26 cellular contexts compared by ENCODE assay signal in the genomic region with DNA sequence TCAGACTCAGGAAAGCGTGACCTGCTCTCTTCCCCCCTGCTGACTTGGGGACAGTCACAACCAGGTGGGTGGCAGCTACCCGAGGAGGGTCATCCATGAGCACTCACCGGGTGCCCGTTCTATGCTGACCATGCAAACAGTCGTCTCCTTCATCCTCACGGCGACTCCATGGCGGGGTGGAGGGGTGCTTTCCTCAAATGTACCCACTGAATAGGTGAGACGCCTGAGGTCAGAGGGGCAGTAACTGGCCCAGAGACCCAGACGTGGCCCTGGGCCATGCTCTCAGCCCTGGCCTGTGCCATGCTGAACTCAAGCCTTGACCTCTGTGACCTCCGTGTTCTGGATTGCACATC.
"Had no signal": no experiment of that assay in that cellular context is flagged by ENCODE, and none has a peak within 500 bp of the region (broad histone marks: within the 10 kb centered on the region; RNA-seq: fewer than 3 reads in every experiment).

No MANE protein-coding gene starts in this region.

- H3K4me1 ChIP-seq: gastrocnemius medialis, left lung, psoas muscle, sigmoid colon, tibial nerve, upper lobe of left lung, uterus had no signal

- DNase-seq: effector CD8-positive, alpha-beta T cell; endodermal cell; foreskin fibroblast; gastrocnemius medialis; left cardiac atrium; left lung; mesenchymal stem cell; mucosa of descending colon; naive B cell; psoas muscle; right cardiac atrium; stimulated activated CD4-positive, alpha-beta T cell treated with anti-CD3 and anti-CD28 coated beads, Interleukin-2, amount 100 ng/mL, for 24 hours; stimulated activated CD4-positive, alpha-beta T cell treated with anti-CD3 and anti-CD28 coated beads, Interleukin-4, amount 100 ng/mL, for 24 hours; stimulated activated naive CD4-positive, alpha-beta T cell treated with Interleukin-2 at 50 U/mL for 16 hours; uterus had no signal

- H3K27ac Mint-ChIP-seq: dendritic cell treated with granulocyte-macrophage colony-stimulating factor and Interleukin-4, amounts not matched to agents 40 ng/mL and 50 ng/mL, for 4 days; endodermal cell; mesothelial cell of epicardium; natural killer cell treated with Interleukin-12 subunit alpha and Interleukin-12 subunit beta and Interleukin-15 and Interleukin-18, amount 100 ng/mL, for 72 hours; stimulated activated effector memory CD8-positive, alpha-beta T cell treated with anti-CD3 and anti-CD28 coated beads, Interleukin-12 subunit alpha, Interleukin-12 subunit beta, amount 100 ng/mL, for 72 hours had no signal

- H3K4me3 Mint-ChIP-seq: dendritic cell treated with granulocyte-macrophage colony-stimulating factor and Interleukin-4, amounts not matched to agents 40 ng/mL and 50 ng/mL, for 4 days; endodermal cell; mesothelial cell of epicardium; naive B cell; natural killer cell treated with Interleukin-12 subunit alpha and Interleukin-12 subunit beta and Interleukin-15 and Interleukin-18, amount 100 ng/mL, for 72 hours; neural crest cell; stimulated activated effector memory CD8-positive, alpha-beta T cell treated with anti-CD3 and anti-CD28 coated beads, Interleukin-12 subunit alpha, Interleukin-12 subunit beta, amount 100 ng/mL, for 72 hours had no signal

- ATAC-seq: esophagus mucosa; gastrocnemius medialis; left cardiac atrium; left lung; mucosa of descending colon; natural killer cell treated with Interleukin-12 subunit alpha and Interleukin-12 subunit beta and Interleukin-15 and Interleukin-18, amount 100 ng/mL, for 72 hours; psoas muscle; right cardiac atrium; stimulated activated effector memory CD8-positive, alpha-beta T cell treated with anti-CD3 and anti-CD28 coated beads, Interleukin-12 subunit alpha, Interleukin-12 subunit beta, amount 100 ng/mL, for 72 hours had no signal

- H3K4me1 Mint-ChIP-seq: endodermal cell; mesothelial cell of epicardium; naive B cell; neural crest cell; stimulated activated effector memory CD8-positive, alpha-beta T cell treated with anti-CD3 and anti-CD28 coated beads, Interleukin-12 subunit alpha, Interleukin-12 subunit beta, amount 100 ng/mL, for 72 hours had no signal

- H3K4me3 ChIP-seq: gastrocnemius medialis, left lung, mucosa of descending colon, psoas muscle, sigmoid colon, thoracic aorta, tibial nerve, upper lobe of left lung, uterus had no signal

- H3K27me3 Mint-ChIP-seq: dendritic cell treated with granulocyte-macrophage colony-stimulating factor and Interleukin-4, amounts not matched to agents 40 ng/mL and 50 ng/mL, for 4 days; natural killer cell treated with Interleukin-12 subunit alpha and Interleukin-12 subunit beta and Interleukin-15 and Interleukin-18, amount 100 ng/mL, for 72 hours had no signal

- H3K27ac ChIP-seq: epithelial cell of prostate, gastrocnemius medialis, left lung, psoas muscle, sigmoid colon, thoracic aorta, tibial nerve, upper lobe of left lung, uterus had no signal

- H3K36me3 Mint-ChIP-seq: naive B cell; natural killer cell treated with Interleukin-12 subunit alpha and Interleukin-12 subunit beta and Interleukin-15 and Interleukin-18, amount 100 ng/mL, for 72 hours; stimulated activated effector memory CD8-positive, alpha-beta T cell treated with anti-CD3 and anti-CD28 coated beads, Interleukin-12 subunit alpha, Interleukin-12 subunit beta, amount 100 ng/mL, for 72 hours had no signal

- H3K27me3 ChIP-seq: gastrocnemius medialis, left lung, sigmoid colon, tibial nerve, upper lobe of left lung, uterus had no signal

- H3K9me3 ChIP-seq: gastrocnemius medialis, left lung, mucosa of descending colon, psoas muscle, sigmoid colon, thoracic aorta, tibial nerve, upper lobe of left lung, uterus had no signal

- H3K9me3 Mint-ChIP-seq: dendritic cell treated with granulocyte-macrophage colony-stimulating factor and Interleukin-4, amounts not matched to agents 40 ng/mL and 50 ng/mL, for 4 days; naive B cell; natural killer cell treated with Interleukin-12 subunit alpha and Interleukin-12 subunit beta and Interleukin-15 and Interleukin-18, amount 100 ng/mL, for 72 hours; stimulated activated effector memory CD8-positive, alpha-beta T cell treated with anti-CD3 and anti-CD28 coated beads, Interleukin-12 subunit alpha, Interleukin-12 subunit beta, amount 100 ng/mL, for 72 hours had no signal

- H3K36me3 ChIP-seq: gastrocnemius medialis, left lung, sigmoid colon, thoracic aorta, tibial nerve, upper lobe of left lung, uterus had no signal
